Comparison of ENCODE assay signal across 9 cellular contexts in the genomic region with DNA sequence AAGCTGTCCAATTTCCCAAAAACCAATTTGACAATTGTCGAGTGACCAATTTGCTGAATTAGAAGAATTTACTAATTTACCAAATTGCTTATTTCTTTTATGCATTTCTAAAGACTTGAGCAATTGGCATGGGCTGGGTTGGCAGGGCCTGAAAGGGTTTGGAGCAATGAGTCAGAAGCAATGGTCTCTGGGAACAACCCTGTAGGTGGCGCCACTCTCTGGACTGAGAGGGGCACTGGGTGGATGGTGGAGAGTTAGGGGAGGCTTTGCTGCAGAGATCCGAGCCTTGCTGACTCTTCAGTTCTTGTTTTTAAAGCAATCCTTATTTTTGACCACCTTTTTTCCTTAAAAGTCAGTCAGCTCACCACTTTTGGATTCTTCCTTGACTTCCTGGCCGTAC.
DNase-seq lines count a peak whose midpoint lies in the region; ATAC-seq and TF ChIP-seq lines count a peak whose summit lies in the region.
"Had no signal": no experiment of that assay in that cellular context is flagged by ENCODE, and none has a peak within 500 bp of the region (broad histone marks: within the 10 kb centered on the region; RNA-seq: fewer than 3 reads in every experiment).

No MANE protein-coding gene starts in this region.

- no peak overlapping the region for H3K4me2 ChIP-seq in skeletal muscle satellite cell (ENCODE audit: low read length)

- no peaks in the 10 kb centered on the region for H3K9me3 ChIP-seq in skeletal muscle satellite cell (replicated peaks; ENCODE audit: low read length)

- H3K27me3 ChIP-seq in skeletal muscle satellite cell (ENCODE audit: control insufficient read depth, insufficient read depth, low read length): no peaks in the 10 kb centered on the region

- H3K9ac ChIP-seq in skeletal muscle satellite cell (ENCODE audit: low read depth, low read length): peak overlapping the region; percentile 71

- in situ Hi-C loops in SK-MEL-5 (cut with HindIII; ENCODE audit: low pct_unique_long_range_greater_than_20kb, low sequenced_read_pairs): no loop called here

- ATAC-seq in GM19351 (IDR thresholded peaks at IDR 0.05; ENCODE audit: unreplicated experiment) (no peak), HG03442 (IDR thresholded peaks at IDR 0.05; ENCODE audit: unreplicated experiment) (no peak)

- TF ChIP-seq CTCF in coronary artery (IDR thresholded peaks at IDR 0.05): no peak

- DNase-seq in stimulated activated naive CD4-positive, alpha-beta T cell treated with Interleukin-2 at 50 U/mL for 16 hours (lab: John Stamatoyannopoulos, UW): peak; percentile 4
- DNase-seq in stimulated activated naive CD4-positive, alpha-beta T cell (lab: John Stamatoyannopoulos, UW): no peak
- DNase-seq in SK-MEL-5 (ENCODE audit: low read depth, low spot score) (peak; percentile 74), coronary artery (ENCODE audit: low spot score) (no peak)
- DNase-seq in NK-92 treated with Interleukin-12 subunit alpha and Interleukin-12 subunit beta, amount 100 ng/mL, for 24 hours (lab: John Stamatoyannopoulos, UW): no peak
- DNase-seq: activated naive CD8-positive, alpha-beta T cell treated with anti-CD3 and anti-CD28 coated beads, Interleukin-2, amount 10 ng/mL, durations not matched to agents 7 days and 5 days had no signal

- H3K36me3 ChIP-seq in skeletal muscle satellite cell (ENCODE audit: insufficient read depth, low read length): no peaks in the 10 kb centered on the region

- H3K4me3 ChIP-seq in coronary artery (no peak overlapping the region), skeletal muscle satellite cell (ENCODE audit: low read length) (no peak overlapping the region)

- peak overlapping the region; percentile 53 to 94 for H3K27ac ChIP-seq in coronary artery

- peaks cover 38% of the 10 kb centered on the region for H3K4me1 ChIP-seq in skeletal muscle satellite cell (ENCODE audit: control insufficient read depth, insufficient read depth, low read length)

Comparison
In these comparisons a context has a peak if more than half of its experiments do, and no peak if none do; other contexts are left out.
1. DNase-seq: peak in stimulated activated naive CD4-positive, alpha-beta T cell treated with Interleukin-2 at 50 U/mL for 16 hours (single experiment) and SK-MEL-5 (single experiment); none in stimulated activated naive CD4-positive, alpha-beta T cell (0 of 6), coronary artery (single experiment) and NK-92 treated with Interleukin-12 subunit alpha and Interleukin-12 subunit beta, amount 100 ng/mL, for 24 hours (single experiment).